16 cellular contexts compared by ENCODE assay signal in genomic region chr3:43733459-43734384, GRCh38. TPM values are rescaled to one million over a fixed set of nuclear protein-coding genes. Genes with fewer than 3 reads are reported as not detected.
DNase-seq lines count a peak whose midpoint lies in the region; ATAC-seq, FAIRE-seq and TF ChIP-seq lines count a peak whose summit lies in the region.
"Had no signal": no experiment of that assay in that cellular context is flagged by ENCODE, and none has a peak within 500 bp of the region (broad histone marks: within the 10 kb centered on the region; RNA-seq: fewer than 3 reads in every experiment).

No MANE protein-coding gene starts in this region.

- no peak overlapping the region for H4K5ac ChIP-seq in H1 (ENCODE audit: insufficient read length, low read depth, low read length)

- no peak overlapping the region for H3K14ac ChIP-seq in H1 (ENCODE audit: insufficient read length)

- no peak overlapping the region for H3K4me3 Mint-ChIP-seq in activated CD4-positive, alpha-beta T cell treated with anti-CD3 and anti-CD28 coated beads, Interleukin-2, amount 10 ng/mL, durations not matched to agents 24 days and 14 days
- H3K4me3 Mint-ChIP-seq: mesothelial cell of epicardium had no signal

- no peaks in the 10 kb centered on the region for H3K79me2 ChIP-seq in H1 (ENCODE audit: control insufficient read depth in 1 of 2, insufficient read depth in 2 of 2, low read length in 2 of 2)
- no peaks in the 10 kb centered on the region for H3K79me2 ChIP-seq in keratinocyte (ENCODE audit: control insufficient read depth, insufficient read depth, low read length)

- no peak overlapping the region for H2BK20ac ChIP-seq in H1 (ENCODE audit: low read length)

- H2BK5ac ChIP-seq in H1 (ENCODE audit: low read depth, low read length), result no peak overlapping the region

- no peaks in the 10 kb centered on the region for H3K9me3 Mint-ChIP-seq in activated CD4-positive, alpha-beta T cell treated with anti-CD3 and anti-CD28 coated beads, Interleukin-2, amount 10 ng/mL, durations not matched to agents 24 days and 14 days
- H3K9me3 Mint-ChIP-seq: mesothelial cell of epicardium had no signal

- H3K27me3 ChIP-seq in H1 (replicated peaks in 1 of 4; ENCODE audit: control insufficient read depth in 3 of 4, extremely low read depth in 1 of 4, insufficient read depth in 3 of 4, low read length in 3 of 4) (no peaks in the 10 kb centered on the region), keratinocyte (ENCODE audit: control insufficient read depth, extremely low read depth, insufficient read depth, low read length) (no peaks in the 10 kb centered on the region), BE2C (no peaks in the 10 kb centered on the region)
- H3K27me3 ChIP-seq: Peyer's patch, sigmoid colon had no signal

- WGBS in H1 (ENCODE audit: extremely low coverage in 1 of 2, insufficient coverage in 1 of 2, insufficient read length in 1 of 2, insufficient replicate concordance in 2 of 2, low coverage in 1 of 2, low lambda C conversion rate in 2 of 2, missing lambda C conversion rate in 1 of 2), 2 experiments, result 81% methylated on average over 6 of the region's 6 CpGs; no CpG with 5 or more reads in 1 of the 2 experiments

- H4K20me1 ChIP-seq in H1 (replicated peaks in 1 of 2; ENCODE audit: control insufficient read depth in 1 of 2, insufficient read depth in 2 of 2, low read length in 2 of 2) (no peaks in the 10 kb centered on the region), keratinocyte (ENCODE audit: control insufficient read depth, extremely low read depth, insufficient read depth, low read length) (no peaks in the 10 kb centered on the region)

- peak overlapping the region; percentile 17 for H3K27ac Mint-ChIP-seq in activated CD4-positive, alpha-beta T cell treated with anti-CD3 and anti-CD28 coated beads, Interleukin-2, amount 10 ng/mL, durations not matched to agents 24 days and 14 days
- H3K27ac Mint-ChIP-seq: mesothelial cell of epicardium had no signal

- TF ChIP-seq CTCF in H1 (IDR thresholded peaks at IDR 0.05; ENCODE audit: control extremely low read depth in 1 of 3, insufficient read depth in 1 of 3, low read depth in 1 of 3, low read length in 3 of 3) (peak in 1 of 3 experiments; percentile 10; a peak in 1 of 4 replicates), keratinocyte (optimal IDR thresholded peaks at IDR 0.05 in 1 of 3, IDR thresholded peaks at IDR 0.05 in 1 of 3, conservative IDR thresholded peaks at IDR 0.05 in 1 of 3; ENCODE audit: extremely low read depth in 1 of 3, insufficient read depth in 2 of 3, low read length in 3 of 3) (peak in 2 of 3 experiments; percentile 9 to 19), BE2C (IDR thresholded peaks at IDR 0.05; ENCODE audit: low read depth, low read length) (no peak)

- no peak for TF ChIP-seq POLR2A in H1 (IDR thresholded peaks at IDR 0.05; ENCODE audit: control extremely low read depth in 1 of 2, low read depth in 2 of 2, low read length in 2 of 2)

- ATAC-seq in activated CD4-positive, CD25-positive, alpha-beta regulatory T cell treated with anti-CD3 and anti-CD28 coated beads, Interleukin-2, amount 50 U/mL, for 24 hours, result no peak

- H3K36me3 Mint-ChIP-seq in activated CD4-positive, alpha-beta T cell treated with anti-CD3 and anti-CD28 coated beads, Interleukin-2, amount 10 ng/mL, durations not matched to agents 24 days and 14 days (ENCODE audit: low read depth), result peaks cover 1% of the 10 kb centered on the region
- H3K36me3 Mint-ChIP-seq: mesothelial cell of epicardium had no signal

- no peak overlapping the region for H4K91ac ChIP-seq in H1 (replicated peaks; ENCODE audit: insufficient read length, low read length)

- no peak for DNase-seq in activated CD4-positive, alpha-beta T cell treated with anti-CD3 and anti-CD28 coated beads, Interleukin-2, amount 10 ng/mL, durations not matched to agents 24 days and 14 days
- no peak for DNase-seq in activated CD4-positive, alpha-beta T cell treated with anti-CD3 and anti-CD28 coated beads, Interleukin-2, amount 50 U/mL, for 1 hour
- DNase-seq in H1 (ENCODE audit: low read depth in 1 of 2, low spot score in 2 of 2) (no peak), keratinocyte (ENCODE audit: low read depth, low spot score) (no peak), urothelium cell line (ENCODE audit: low spot score) (no peak), BE2C (no peak), NCI-H128 (lab: John Stamatoyannopoulos, UW; ENCODE audit: unreplicated experiment) (no peak)
- DNase-seq: activated T-cell treated with anti-CD3 and anti-CD28 coated beads, Interleukin-2, amount 50 U/mL, for 1 hour; DMS 273 treated with DMSO at 0.1 percent for 48 hours; NCI-H2081 treated with DMSO at 0.1 percent for 48 hours; Peyer's patch; sigmoid colon had no signal

- POLR2A ChIA-PET in H1 (lab: Charles Lee; ENCODE audit: partially characterized antibody), result interaction anchor here (0.6 to 1.7 kb wide), 3 partner anchors 36 to 196 kb away, joined by 3 to 5 read pairs (median 3); partner anchors contain the start of gene ABHD5

- H2BK15ac ChIP-seq in H1 (ENCODE audit: low read length), result no peak overlapping the region

- intact Hi-C loops in activated CD4-positive, alpha-beta T cell treated with anti-CD3 and anti-CD28 coated beads, Interleukin-2, amount 10 ng/mL, durations not matched to agents 24 days and 14 days (cut with micrococcal nuclease), result no loop called here

- H3K56ac ChIP-seq in H1 (replicated peaks; ENCODE audit: insufficient read length, low read depth, low read length), result no peak overlapping the region

- no peaks in the 10 kb centered on the region for H3K27me3 Mint-ChIP-seq in activated CD4-positive, alpha-beta T cell treated with anti-CD3 and anti-CD28 coated beads, Interleukin-2, amount 10 ng/mL, durations not matched to agents 24 days and 14 days

- dilution Hi-C loops in keratinocyte (cut with MboI; ENCODE audit: extremely low pct_ligation_motif_present, low sequenced_read_pairs), result no loop called here

- no peak overlapping the region for H3K4ac ChIP-seq in H1 (replicated peaks; ENCODE audit: insufficient read length, low read depth, low read length)

- FAIRE-seq in H1 (lab: Jason Lieb, UNC), result no peak
- FAIRE-seq in keratinocyte (lab: Jason Lieb, UNC), result no peak
- peak; percentile 5 for FAIRE-seq in urothelium cell line (lab: Jason Lieb, UNC)
- FAIRE-seq: frontal cortex had no signal

- H3K4me1 ChIP-seq in H1 (replicated peaks in 1 of 4; ENCODE audit: control insufficient read depth in 3 of 4, insufficient read depth in 4 of 4, low read length in 3 of 4) (peaks cover 2 to 11% (median 5%) of the 10 kb centered on the region in 4 experiments; a peak in 5 of 7 replicates), keratinocyte (ENCODE audit: control insufficient read depth, extremely low read depth, insufficient read depth, low read length) (peaks cover 15% of the 10 kb centered on the region), BE2C (no peaks in the 10 kb centered on the region)

- H3K27ac ChIP-seq in H1 (ENCODE audit: low read depth, low read length) (no peak overlapping the region), keratinocyte (ENCODE audit: control insufficient read depth, insufficient read depth, low read length) (no peak overlapping the region)
- H3K27ac ChIP-seq: 22Rv1, Peyer's patch had no signal

- CTCF ChIA-PET in H1 (lab: Charles Lee; ENCODE audit: partially characterized antibody), result interaction anchor here (0.7 to 1.5 kb wide), 4 partner anchors 11 to 32 kb away, joined by 3 to 5 read pairs (median 3); no protein-coding TSS in a partner anchor

- H3K4me1 Mint-ChIP-seq in activated CD4-positive, alpha-beta T cell treated with anti-CD3 and anti-CD28 coated beads, Interleukin-2, amount 10 ng/mL, durations not matched to agents 24 days and 14 days, result no peaks in the 10 kb centered on the region
- H3K4me1 Mint-ChIP-seq: mesothelial cell of epicardium had no signal

- H3K36me3 ChIP-seq in H1 (ENCODE audit: control insufficient read depth in 2 of 4, insufficient read depth in 4 of 4, low read length in 3 of 4), result no peaks in the 10 kb centered on the region
- no peaks in the 10 kb centered on the region for H3K36me3 ChIP-seq in keratinocyte (ENCODE audit: control insufficient read depth in 2 of 2, extremely low read depth in 1 of 2, insufficient read depth in 2 of 2, low read length in 2 of 2)
- H3K36me3 ChIP-seq in BE2C, result no peaks in the 10 kb centered on the region

- H3K9ac ChIP-seq in H1 (replicated peaks in 1 of 4; ENCODE audit: extremely low read depth in 1 of 4, low read depth in 3 of 4, low read length in 3 of 4) (no peak overlapping the region), keratinocyte (ENCODE audit: control insufficient read depth, extremely low read depth, insufficient read depth, low read length) (no peak overlapping the region)

- no peaks in the 10 kb centered on the region for H3K23me2 ChIP-seq in H1 (ENCODE audit: low read depth, low read length)

- H3K9me3 ChIP-seq in H1 (ENCODE audit: insufficient read depth in 2 of 2, low read depth in 1 of 2, low read length in 1 of 2), result no peaks in the 10 kb centered on the region
- no peaks in the 10 kb centered on the region for H3K9me3 ChIP-seq in keratinocyte (ENCODE audit: control insufficient read depth, low read depth, low read length)
- H3K9me3 ChIP-seq in BE2C, result no peaks in the 10 kb centered on the region
- H3K9me3 ChIP-seq: Peyer's patch, sigmoid colon had no signal

- H3K23ac ChIP-seq in H1 (ENCODE audit: insufficient read length), result no peak overlapping the region

- no peak overlapping the region for H2AFZ ChIP-seq in H1 (ENCODE audit: low read length)
- no peak overlapping the region for H2AFZ ChIP-seq in keratinocyte (ENCODE audit: control insufficient read depth, low read length)

- no peaks in the 10 kb centered on the region for H3K79me1 ChIP-seq in H1 (ENCODE audit: low read depth, low read length)

- no peak overlapping the region for H4K8ac ChIP-seq in H1 (ENCODE audit: extremely low read depth, insufficient read depth, low read length)

- no peak overlapping the region for H3K4me3 ChIP-seq in H1 (ENCODE audit: extremely low read depth in 1 of 4, insufficient read depth in 2 of 4, low read depth in 3 of 4, low read length in 4 of 4)
- H3K4me3 ChIP-seq in keratinocyte (ENCODE audit: control insufficient read depth in 2 of 3, extremely low read depth in 1 of 3, insufficient read depth in 2 of 3, low read depth in 1 of 3, low read length in 3 of 3), result no peak overlapping the region
- H3K4me3 ChIP-seq in BE2C (ENCODE audit: low read depth, low read length), result no peak overlapping the region
- H3K4me3 ChIP-seq: Peyer's patch, sigmoid colon had no signal

- TF ChIP-seq EP300 in H1 (IDR thresholded peaks at IDR 0.05; ENCODE audit: borderline replicate concordance in 1 of 2, low read depth in 2 of 2, low read length in 2 of 2), result no peak

- H3K9me1 ChIP-seq in keratinocyte (ENCODE audit: control insufficient read depth, extremely low read depth, insufficient read depth, low read length), result no peaks in the 10 kb centered on the region

- H2AK5ac ChIP-seq in H1 (ENCODE audit: low read depth, low read length), result no peak overlapping the region

- H2BK12ac ChIP-seq in H1 (ENCODE audit: low read depth, low read length), result no peak overlapping the region

- H3K4me2 ChIP-seq in H1 (ENCODE audit: insufficient read depth in 1 of 2, low read depth in 2 of 2, low read length in 2 of 2) (no peak overlapping the region), keratinocyte (ENCODE audit: control insufficient read depth, extremely low read depth, insufficient read depth, low read depth, low read length) (no peak overlapping the region)

- no peak overlapping the region for H3K18ac ChIP-seq in H1 (ENCODE audit: extremely low read depth, low read length)

- TF ChIP-seq RAD21 in H1 (IDR thresholded peaks at IDR 0.05 in 1 of 2, conservative IDR thresholded peaks at IDR 0.05 in 1 of 2; ENCODE audit: low read depth in 2 of 2, low read length in 2 of 2), result no peak

- no peak overlapping the region for H2BK120ac ChIP-seq in H1 (replicated peaks; ENCODE audit: low read depth, low read length)

RNA-seq across cellular contexts. Expression of gene ABHD5, which starts 43.0 kb away (rescaled TPM):
- 19.0 and 19.5 TPM in 2 replicates for total RNA-seq in activated CD4-positive, alpha-beta T cell treated with anti-CD3 and anti-CD28 coated beads, Interleukin-2, amount 10 ng/mL, durations not matched to agents 24 days and 14 days
- total RNA-seq in H1 (2021; fragmentation: NEBNext Ultra II Directional; extraction: Animal tissue kit (Norgen Biotek cat#: 25700)), result 16.4 and 17.9 TPM in 2 replicates
- polyA plus RNA-seq in H1 (2011; rRNA removed), result 4.8 and 10.5 TPM in 2 replicates
- polyA plus RNA-seq in H1 (2011; cell fraction: cytosol; rRNA removed), result 9.6 TPM
- 5.4 TPM for polyA plus RNA-seq in H1 (2011; cell fraction: nucleus; rRNA removed)
- polyA plus RNA-seq in H1 (2012, experiment 1 of 2), result 13.6 to 20.7 TPM (median 16.6 TPM) in 4 replicates
- 2.8 TPM for polyA plus RNA-seq in H1 (2012, experiment 2 of 2)
- 8.1 TPM for polyA plus RNA-seq in H1 (2013, experiment 1 of 2)
- polyA plus RNA-seq in H1 (2013, experiment 2 of 2), result 7.6 TPM
- polyA minus RNA-seq in H1 (2011; rRNA and poly(A)+ RNA removed), result 16.2 and 29.8 TPM in 2 replicates
- polyA minus RNA-seq in H1 (2011; cell fraction: cytosol; rRNA and poly(A)+ RNA removed), result 9.0 TPM
- polyA minus RNA-seq in H1 (2011; cell fraction: nucleus; rRNA and poly(A)+ RNA removed), result 20.3 TPM
- polyA plus RNA-seq in keratinocyte, result 22.7 to 26.8 TPM (median 22.8 TPM) in 3 replicates
- polyA plus RNA-seq in keratinocyte (2011; ENCODE audit: low read depth), result 37.3 TPM
- polyA plus RNA-seq in keratinocyte (2011; cell fraction: cytosol; rRNA removed), result 13.1 and 28.1 TPM in 2 replicates
- 14.3 and 19.7 TPM in 2 replicates for polyA plus RNA-seq in keratinocyte (2011; cell fraction: nucleus; rRNA removed)
- polyA plus RNA-seq in keratinocyte (2012; ENCODE audit: low replicate concordance), result 16.3 and 57.4 TPM in 2 replicates
- 11.1 to 23.9 TPM (median 22.1 TPM) in 3 replicates for polyA minus RNA-seq in keratinocyte
- polyA minus RNA-seq in keratinocyte (2011; cell fraction: cytosol; rRNA and poly(A)+ RNA removed), result 19.8 TPM
- polyA minus RNA-seq in keratinocyte (2011; cell fraction: nucleus; rRNA and poly(A)+ RNA removed), result 7.1 and 13.7 TPM in 2 replicates
- 18.2 TPM for polyA plus RNA-seq in BE2C (2012; ENCODE audit: insufficient read depth, insufficient read length, low read depth)
